Comparison of ENCODE assay signal across 9 cellular contexts in the genomic region with DNA sequence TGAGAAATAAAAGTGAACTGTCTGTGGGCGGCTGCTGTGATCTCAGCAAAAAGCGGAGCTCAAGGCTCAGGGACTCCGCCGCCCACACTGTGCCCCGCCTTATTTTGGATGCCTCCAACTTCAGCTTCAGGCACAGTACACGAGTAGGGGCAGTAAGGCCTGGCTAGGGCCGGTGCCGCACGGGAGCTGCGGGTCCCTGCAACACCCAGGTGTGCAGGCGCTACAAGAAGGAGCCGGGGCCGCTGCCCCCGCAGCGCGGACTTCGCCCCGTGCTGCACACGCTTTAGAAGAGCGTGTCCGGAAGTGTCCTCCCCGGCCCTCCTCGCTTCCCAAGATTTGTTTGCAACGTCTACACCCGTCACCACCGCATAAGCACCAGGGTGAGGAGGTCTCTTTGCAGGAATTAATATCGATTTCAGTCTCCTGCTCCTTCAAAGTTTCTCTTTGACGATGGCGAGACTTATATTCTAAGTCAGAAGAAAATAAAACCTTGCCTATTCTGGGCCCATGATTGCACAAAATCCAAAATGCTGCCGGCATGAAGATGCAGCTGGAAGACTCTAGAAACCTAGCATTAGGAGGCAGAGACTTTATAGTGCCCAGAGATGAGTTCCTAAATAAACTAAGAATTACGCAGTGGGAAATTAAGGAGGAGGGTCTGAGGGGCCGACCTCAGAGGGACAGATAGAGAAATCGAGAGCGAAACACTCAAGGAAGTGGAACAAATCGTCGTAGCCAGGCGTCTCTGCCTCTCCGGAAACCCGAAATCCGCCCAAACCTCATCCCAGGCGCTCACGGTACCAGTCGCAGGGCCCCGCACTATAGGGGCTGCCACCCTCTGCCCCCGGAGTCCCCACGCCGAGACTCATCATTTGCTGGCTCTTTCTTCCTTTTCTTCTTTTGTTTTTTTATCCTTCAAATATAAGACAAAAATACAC. TPM values are rescaled to one million over a fixed set of nuclear protein-coding genes. Genes with fewer than 3 reads are reported as not detected.
DNase-seq lines count a peak whose midpoint lies in the region; ATAC-seq and TF ChIP-seq lines count a peak whose summit lies in the region.
"Had no signal": no experiment of that assay in that cellular context is flagged by ENCODE, and none has a peak within 500 bp of the region (broad histone marks: within the 10 kb centered on the region; RNA-seq: fewer than 3 reads in every experiment).

No MANE protein-coding gene starts in this region.

- H3K27ac ChIP-seq in SK-N-MC, result peak overlapping the region; percentile 97; the same call in 1 of the 2 replicates

- peaks cover 6% of the 10 kb centered on the region for H3K36me3 Mint-ChIP-seq in osteocyte (ENCODE audit: unreplicated experiment)

- H3K4me3 Mint-ChIP-seq in osteocyte (ENCODE audit: unreplicated experiment), result no peak overlapping the region

- H3K4me3 ChIP-seq in GM06990 (replicated peaks; ENCODE audit: low read depth, low read length) (no peak overlapping the region), SK-N-MC (peak overlapping the region; percentile 72)
- H3K4me3 ChIP-seq: lung had no signal

- no peaks in the 10 kb centered on the region; the same call in 1 of the 2 replicates for H3K27me3 ChIP-seq in GM06990 (replicated peaks; ENCODE audit: control insufficient read depth, insufficient read depth, low read length)

- no peaks in the 10 kb centered on the region for H3K9me3 Mint-ChIP-seq in osteocyte (ENCODE audit: unreplicated experiment)

- no peak overlapping the region for H3K27ac Mint-ChIP-seq in osteocyte (ENCODE audit: unreplicated experiment)

- peaks cover 35% of the 10 kb centered on the region for H3K27me3 Mint-ChIP-seq in osteocyte (ENCODE audit: unreplicated experiment)

- no peak for TF ChIP-seq CTCF in GM06990 (IDR thresholded peaks at IDR 0.05; ENCODE audit: insufficient read depth, low read length, poor library complexity, severe bottlenecking)
- no peak for TF ChIP-seq CTCF in osteocyte (IDR thresholded peaks at IDR 0.05)

- no peaks in the 10 kb centered on the region for H3K36me3 ChIP-seq in GM06990 (ENCODE audit: control insufficient read depth, insufficient read depth, low read length)
- H3K36me3 ChIP-seq in SK-N-MC (ENCODE audit: insufficient read depth, low read length), result no peaks in the 10 kb centered on the region; the same call in 1 of the 2 replicates

- ATAC-seq in GM21529 (IDR thresholded peaks at IDR 0.05; ENCODE audit: unreplicated experiment) (no peak), HG02973 (IDR thresholded peaks at IDR 0.05; ENCODE audit: unreplicated experiment) (no peak)

- H3K4me1 Mint-ChIP-seq in osteocyte (ENCODE audit: unreplicated experiment), result peaks cover 32% of the 10 kb centered on the region

- no peaks in the 10 kb centered on the region for H3K9me3 ChIP-seq in SK-N-MC (ENCODE audit: low read depth, low read length)

- peak overlapping the region; percentile 80 for H3K9ac ChIP-seq in SK-N-MC (ENCODE audit: insufficient read length)

- intact Hi-C loops in head of caudate nucleus (cut with DNase I), result loop anchor here (10.0 kb wide), 1 partner anchor 127 kb away; the partner anchor contains the start of gene SHTN1

- DNase-seq in GM06990 (ENCODE audit: extremely low read depth, insufficient read length), result peak; percentile 6
- no peak for DNase-seq in SK-N-MC (ENCODE audit: low read depth, low spot score)
- peak in 35 of 42 donors; percentile 39 to 83 (median 60) for DNase-seq in head of caudate nucleus
- peak; percentile 76 for DNase-seq in osteocyte (ENCODE audit: extremely low spot score, unreplicated experiment)
- DNase-seq in cortex of kidney (lab: John Stamatoyannopoulos, UW), result no peak
- DNase-seq: NCI-H1105 treated with DMSO at 0.1 percent for 48 hours had no signal

RNA-seq across cellular contexts. Expression of gene VAX1, which starts 6.4 kb away (rescaled TPM):
- 3.2 and 4.0 TPM in 2 replicates for total RNA-seq in osteocyte
- total RNA-seq: lung had no signal

Comparison
In these comparisons a context has a peak if more than half of its experiments do, and no peak if none do; other contexts are left out.
1. DNase-seq: peak in GM06990 (single experiment), head of caudate nucleus (35 of 42) and osteocyte (single experiment); none in SK-N-MC (single experiment) and cortex of kidney (single experiment).